In genomic region chr16:58126451-58126968, GRCh38 we compare ENCODE assay signal across 8 cellular contexts. TPM values are rescaled to one million over a fixed set of nuclear protein-coding genes. Genes with fewer than 3 reads are reported as not detected.
A peak's percentile ranks its signal among the peaks of the same experiment; 100 is the strongest.
DNase-seq lines count a peak whose midpoint lies in the region; ATAC-seq and TF ChIP-seq lines count a peak whose summit lies in the region.

No MANE protein-coding gene starts in this region.

- H3K4me3 ChIP-seq in BE2C (ENCODE audit: low read depth, low read length) (peak overlapping the region; percentile 93), Loucy (ENCODE audit: low read length, poor library complexity, severe bottlenecking) (peak overlapping the region; percentile 98), neural cell (ENCODE audit: low read length) (peak overlapping the region; percentile 91)

- H3K9me3 ChIP-seq in BE2C (no peaks in the 10 kb centered on the region), Loucy (ENCODE audit: insufficient read depth, low read depth, low read length) (no peaks in the 10 kb centered on the region), neural cell (ENCODE audit: low read length) (no peaks in the 10 kb centered on the region)

- TF ChIP-seq CTCF in BE2C (IDR thresholded peaks at IDR 0.05; ENCODE audit: low read depth, low read length) (no peak), Loucy (conservative IDR thresholded peaks at IDR 0.05; ENCODE audit: low read length) (no peak), neural cell (IDR thresholded peaks at IDR 0.05; ENCODE audit: poor library complexity, severe bottlenecking) (no peak)

- H3K79me2 ChIP-seq in Loucy (ENCODE audit: insufficient read depth, low read length), result peaks cover 70% of the 10 kb centered on the region
- peaks cover 60% of the 10 kb centered on the region for H3K79me2 ChIP-seq in neural cell (replicated peaks; ENCODE audit: insufficient read depth, low read length)

- no peak for ATAC-seq in GM21825 (IDR thresholded peaks at IDR 0.05; ENCODE audit: unreplicated experiment)
- no peak for ATAC-seq in HG03108 (IDR thresholded peaks at IDR 0.05; ENCODE audit: unreplicated experiment)
- no peak for ATAC-seq in HG03439 (IDR thresholded peaks at IDR 0.05; ENCODE audit: unreplicated experiment)

- peaks cover 63% of the 10 kb centered on the region for H4K20me1 ChIP-seq in Loucy (ENCODE audit: insufficient read depth, low read length, poor library complexity, severe bottlenecking)
- peaks cover 10% of the 10 kb centered on the region for H4K20me1 ChIP-seq in neural cell (ENCODE audit: insufficient read depth)

- H3K9ac ChIP-seq in Loucy (ENCODE audit: low read depth, low read length, poor library complexity, severe bottlenecking), result peak overlapping the region; percentile 28
- H3K9ac ChIP-seq in neural cell (ENCODE audit: low read length), result peak overlapping the region; percentile 96

- H3K27ac ChIP-seq in cingulate gyrus (ENCODE audit: low read depth, low read length), result peak overlapping the region; percentile 24
- no peak overlapping the region for H3K27ac ChIP-seq in neural cell (ENCODE audit: low read length)

- no peak overlapping the region for H2AFZ ChIP-seq in Loucy (ENCODE audit: low read length)
- no peak overlapping the region for H2AFZ ChIP-seq in neural cell (ENCODE audit: low read depth, low read length)

- H3K36me3 ChIP-seq in BE2C (no peaks in the 10 kb centered on the region), Loucy (ENCODE audit: insufficient read depth, low read length) (no peaks in the 10 kb centered on the region), neural cell (ENCODE audit: insufficient read depth, low read length) (no peaks in the 10 kb centered on the region)

- no peak for TF ChIP-seq EP300 in neural cell (conservative IDR thresholded peaks at IDR 0.05; ENCODE audit: poor library complexity, severe bottlenecking)

- 0 out of 2 replicates have a peak, but pooled peaks cover 3% of the 10 kb centered on the region for H3F3A ChIP-seq in Loucy (ENCODE audit: low read depth)
- H3F3A ChIP-seq in neural cell (ENCODE audit: insufficient read depth, low read length, poor library complexity, severe bottlenecking), result peaks cover 13% of the 10 kb centered on the region

- TF ChIP-seq RAD21 in neural cell (conservative IDR thresholded peaks at IDR 0.05), result no peak

- peaks cover 14% of the 10 kb centered on the region; the same call in 1 of the 2 replicates for H3K4me1 ChIP-seq in BE2C
- H3K4me1 ChIP-seq in Loucy (ENCODE audit: insufficient read depth, low read length, poor library complexity, severe bottlenecking), result peaks cover 45% of the 10 kb centered on the region

- H3K4me2 ChIP-seq in Loucy (ENCODE audit: low read depth, low read length, poor library complexity, severe bottlenecking), result peak overlapping the region; percentile 99
- H3K4me2 ChIP-seq in neural cell (ENCODE audit: low read length), result peak overlapping the region; percentile 97

- H3K27me3 ChIP-seq in BE2C (no peaks in the 10 kb centered on the region), Loucy (ENCODE audit: insufficient read depth, low read length, poor library complexity, severe bottlenecking) (no peaks in the 10 kb centered on the region), neural cell (ENCODE audit: insufficient read depth, low read depth, low read length) (no peaks in the 10 kb centered on the region)

- DNase-seq in BE2C (no peak), hepatic stellate cell (ENCODE audit: low spot score) (no peak)

- H3K9me2 ChIP-seq in Loucy (replicated peaks; ENCODE audit: low read depth, low read length) (no peaks in the 10 kb centered on the region), neural cell (ENCODE audit: insufficient read depth, low read length) (no peaks in the 10 kb centered on the region)

TF ChIP-seq in neural cell, 6 proteins besides CTCF, POLR2A, EP300 and RAD21:
- no peak for TF ChIP-seq SMC3 (conservative IDR thresholded peaks at IDR 0.05; ENCODE audit: poor library complexity)
- TF ChIP-seq POLR2AphosphoS5 (IDR thresholded peaks at IDR 0.05), result no peak
- TF ChIP-seq TAF1 (IDR thresholded peaks at IDR 0.05; ENCODE audit: low read depth), result no peak
- TF ChIP-seq MXI1 (conservative IDR thresholded peaks at IDR 0.05; ENCODE audit: poor library complexity, severe bottlenecking), result no peak
- TF ChIP-seq REST (IDR thresholded peaks at IDR 0.05; ENCODE audit: borderline replicate concordance), result no peak
- TF ChIP-seq EZH2 (IDR thresholded peaks at IDR 0.05; ENCODE audit: borderline replicate concordance, insufficient read depth, low read length, poor library complexity, severe bottlenecking), result no peak

RNA-seq across cellular contexts. Expression of gene CFAP20, which starts 2.7 kb away (rescaled TPM):
- 209 TPM for polyA plus RNA-seq in BE2C (2012; ENCODE audit: insufficient read depth, insufficient read length, low read depth)
- polyA plus RNA-seq in neural cell, result 193 and 210 TPM in 2 replicates
- polyA minus RNA-seq in neural cell, result 117 and 131 TPM in 2 replicates
